Comparison of ENCODE assay signal across 8 cellular contexts in the genomic region with DNA sequence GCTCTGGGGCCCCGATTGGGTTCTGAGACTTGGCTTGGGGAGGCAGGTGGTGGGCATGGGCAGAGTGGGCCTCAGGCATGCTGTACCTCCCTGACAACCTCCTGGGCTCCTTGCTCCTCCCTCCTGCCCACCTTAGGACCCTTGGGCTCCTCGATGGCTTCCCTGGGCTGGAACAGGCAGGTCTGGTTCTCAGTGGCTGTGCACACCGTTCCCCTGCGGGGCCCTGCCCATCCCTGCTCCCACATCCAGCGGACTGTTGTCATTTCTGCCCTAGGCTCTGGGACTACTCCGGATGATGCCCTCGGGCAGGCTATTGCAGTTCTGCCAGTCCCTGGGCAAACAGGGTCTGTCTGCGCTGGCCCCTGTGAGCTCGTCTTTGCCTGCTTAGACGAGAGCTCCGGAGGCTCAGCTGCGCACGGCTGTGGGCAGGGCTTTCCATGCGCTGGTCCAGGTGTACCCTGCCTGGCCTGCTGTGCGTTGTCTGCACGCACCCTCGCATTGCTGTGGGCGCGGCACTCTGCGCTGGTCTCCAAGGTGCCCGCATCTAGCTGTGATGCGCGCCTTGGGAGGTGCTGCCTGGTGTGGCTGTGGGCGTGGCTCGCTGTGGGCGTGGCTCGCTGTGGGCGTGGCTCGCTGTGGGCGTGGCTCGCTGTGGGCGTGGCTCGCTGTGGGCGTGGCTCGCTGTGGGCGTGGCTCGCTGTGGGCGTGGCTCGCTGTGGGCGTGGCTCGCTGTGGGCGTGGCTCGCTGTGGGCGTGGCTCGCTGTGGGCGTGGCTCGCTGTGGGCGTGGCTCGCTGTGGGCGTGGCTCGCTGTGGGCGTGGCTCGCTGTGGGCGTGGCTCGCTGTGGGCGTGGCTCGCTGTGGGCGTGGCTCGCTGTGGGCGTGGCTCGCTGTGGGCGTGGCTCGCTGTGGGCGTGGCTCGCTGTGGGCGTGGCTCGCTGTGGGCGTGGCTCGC. TPM values are rescaled to one million over a fixed set of nuclear protein-coding genes. Genes with fewer than 3 reads are reported as not detected.
DNase-seq lines count a peak whose midpoint lies in the region; ATAC-seq, FAIRE-seq and TF ChIP-seq lines count a peak whose summit lies in the region.
"Not testable (repeated sequence)": the region's sequence is repeated elsewhere in the genome, so short reads cannot be mapped to it uniquely, and the experiment has no call there.

No MANE protein-coding gene starts in this region.

- not testable (repeated sequence) for TF ChIP-seq CTCF in CD4-positive, alpha-beta T cell (IDR thresholded peaks at IDR 0.05); kidney (IDR thresholded peaks at IDR 0.05; ENCODE audit: borderline replicate concordance, extremely low read depth, insufficient read depth)

- not testable (repeated sequence) for H3K36me3 Mint-ChIP-seq in CD4-positive, alpha-beta T cell (ENCODE audit: low read depth)
- H3K36me3 Mint-ChIP-seq in activated T-cell treated with anti-CD3 and anti-CD28 coated beads, Interleukin-2, amount 50 U/mL, for 24 hours (ENCODE audit: low read depth): peaks cover 17% of the 10 kb centered on the region

- H3K36me3 ChIP-seq in kidney (ENCODE audit: control insufficient read depth in 1 of 2, insufficient read depth in 2 of 2, low read length in 2 of 2): not testable (repeated sequence)

- not testable (repeated sequence) for H3K27me3 Mint-ChIP-seq in CD4-positive, alpha-beta T cell; activated T-cell treated with anti-CD3 and anti-CD28 coated beads, Interleukin-2, amount 50 U/mL, for 24 hours

- H3K4me1 ChIP-seq in kidney (ENCODE audit: control insufficient read depth in 1 of 2, insufficient read depth in 1 of 2, low read depth in 1 of 2, low read length in 2 of 2): not testable (repeated sequence)

- CTCF ChIA-PET in CD4-positive, alpha-beta T cell (lab: Charles Lee): interaction anchor here (0.6 to 2.1 kb wide), 2 partner anchors 9 to 43 kb away, joined by 3 to 7 read pairs; no protein-coding TSS in a partner anchor

- FAIRE-seq in kidney (lab: Jason Lieb, UNC): not testable (repeated sequence)

- not testable (repeated sequence) for H3K4me3 ChIP-seq in kidney (ENCODE audit: low read length in 2 of 2)

- H3K4me3 Mint-ChIP-seq in CD4-positive, alpha-beta T cell; activated T-cell treated with anti-CD3 and anti-CD28 coated beads, Interleukin-2, amount 50 U/mL, for 24 hours: not testable (repeated sequence)

- peak overlapping the region; percentile 58 for H3K27ac Mint-ChIP-seq in CD4-positive, alpha-beta T cell
- not testable (repeated sequence) for H3K27ac Mint-ChIP-seq in activated T-cell treated with anti-CD3 and anti-CD28 coated beads, Interleukin-2, amount 50 U/mL, for 24 hours

- not testable (repeated sequence) for H3K27me3 ChIP-seq in CD4-positive, alpha-beta T cell (ENCODE audit: control insufficient read depth, insufficient read depth, low read length)

- H3K9me3 ChIP-seq in CD4-positive, alpha-beta T cell (ENCODE audit: control insufficient read depth, low read length); kidney (ENCODE audit: control insufficient read depth in 1 of 2, low read length in 2 of 2): not testable (repeated sequence)

- H3K9me3 Mint-ChIP-seq in CD4-positive, alpha-beta T cell; activated T-cell treated with anti-CD3 and anti-CD28 coated beads, Interleukin-2, amount 50 U/mL, for 24 hours: not testable (repeated sequence)

- peaks cover 12% of the 10 kb centered on the region for H3K4me1 Mint-ChIP-seq in CD4-positive, alpha-beta T cell (ENCODE audit: low read depth)
- peaks cover 17% of the 10 kb centered on the region for H3K4me1 Mint-ChIP-seq in activated T-cell treated with anti-CD3 and anti-CD28 coated beads, Interleukin-2, amount 50 U/mL, for 24 hours (ENCODE audit: low read depth)

- ATAC-seq in CD4-positive, alpha-beta T cell (ENCODE audit: poor library complexity): peak; percentile 71
- ATAC-seq in HG03520 (IDR thresholded peaks at IDR 0.05; ENCODE audit: unreplicated experiment): peak; percentile 48
- ATAC-seq in sciatic nerve: peak; percentile 20

- POLR2A ChIA-PET in CD4-positive, alpha-beta T cell (lab: Charles Lee): interaction anchor here (3.0 kb wide), 1 partner anchor 8 kb away, joined by 19 read pairs; the partner anchor contains the start of gene IBA57

- not testable (repeated sequence) for H3K27ac ChIP-seq in CD4-positive, alpha-beta T cell (ENCODE audit: low read depth, low read length); kidney (ENCODE audit: low read depth in 2 of 2, low read length in 2 of 2)

- DNase-seq in CD4-positive, alpha-beta T cell: peak in 3 of 10 experiments; percentile 22 to 59 (median 35)
- DNase-seq in NCI-H748 (lab: John Stamatoyannopoulos, UW; ENCODE audit: unreplicated experiment) (peak; percentile 29), T-helper 22 cell (ENCODE audit: low read depth) (peak; percentile 23), kidney (peak; percentile 75)
- DNase-seq in activated T-cell treated with anti-CD3 and anti-CD28 coated beads, Interleukin-2, amount 50 U/mL, for 24 hours: peak; percentile 47
- peak; percentile 37 for DNase-seq in effector CD8-positive, alpha-beta T cell (lab: John Stamatoyannopoulos, UW)
- DNase-seq in sciatic nerve (ENCODE audit: low spot score): not testable (repeated sequence)

- not testable (repeated sequence) for H3K9ac ChIP-seq in kidney (ENCODE audit: low read length in 2 of 2)

- intact Hi-C loops in CD4-positive, alpha-beta T cell (cut with DNase I, micrococcal nuclease): loop anchor here in 1 of 2 experiments (2.0 kb wide), 2 partner anchors 39 to 103 kb away; no protein-coding TSS in a partner anchor
- intact Hi-C loops in kidney (cut with DNase I); sciatic nerve (cut with DNase I): not testable (repeated sequence)

RNA-seq across cellular contexts. Expression of gene IBA57, which starts 8.2 kb away (rescaled TPM):
- 10 to 100 TPM; 19.7 to 19.9 TPM for total RNA-seq in CD4-positive, alpha-beta T cell
- total RNA-seq in kidney (13.0 TPM), sciatic nerve (10.4 TPM)
- polyA plus RNA-seq in kidney (ENCODE audit: insufficient read depth, low read depth, low replicate concordance): 4.7 TPM

RNA-seq across cellular contexts. Expression of gene GJC2, which starts 24.1 kb away (rescaled TPM):
- total RNA-seq in CD4-positive, alpha-beta T cell: 1 to 10 TPM; 2.1 to 2.4 TPM
- total RNA-seq in kidney (6.0 TPM), sciatic nerve (10.5 TPM)
- polyA plus RNA-seq in kidney (ENCODE audit: insufficient read depth, low read depth, low replicate concordance): 0.73 TPM

RNA-seq across cellular contexts. Expression of gene GUK1, which starts 33.7 kb away (rescaled TPM):
- 100 to 1,000 TPM; 373 to 378 TPM for total RNA-seq in CD4-positive, alpha-beta T cell
- total RNA-seq in kidney: 221 TPM
- polyA plus RNA-seq in kidney (ENCODE audit: insufficient read depth, low read depth, low replicate concordance): 410 TPM
- 250 TPM for total RNA-seq in sciatic nerve

RNA-seq across cellular contexts. Expression of gene OBSCN, which starts 34.0 kb away (rescaled TPM):
- 10 to 100 TPM; 80.8 to 82.2 TPM for total RNA-seq in CD4-positive, alpha-beta T cell
- 30.0 TPM for total RNA-seq in kidney
- polyA plus RNA-seq in kidney (ENCODE audit: insufficient read depth, low read depth, low replicate concordance): 14.5 TPM
- total RNA-seq in sciatic nerve: 18.3 TPM

Comparison
In these comparisons a context has a peak if more than half of its experiments do, and no peak if none do; other contexts are left out.
1. ATAC-seq: peak in every context shown above with its lines; median percentile 71 in CD4-positive, alpha-beta T cell; 48 in HG03520; 20 in sciatic nerve.